11 cellular contexts compared by ENCODE assay signal in genomic region chr22:19480789-19481188, GRCh38. TPM values are rescaled to one million over a fixed set of nuclear protein-coding genes. Genes with fewer than 3 reads are reported as not detected.
DNase-seq lines count a peak whose midpoint lies in the region; ATAC-seq and TF ChIP-seq lines count a peak whose summit lies in the region.
"Had no signal": no experiment of that assay in that cellular context is flagged by ENCODE, and none has a peak within 500 bp of the region (broad histone marks: within the 10 kb centered on the region; RNA-seq: fewer than 3 reads in every experiment).

No MANE protein-coding gene starts in this region.

- ATAC-seq in HG03457 (IDR thresholded peaks at IDR 0.05; ENCODE audit: unreplicated experiment): no peak

- H3K9ac ChIP-seq in HUES64 (ENCODE audit: low read depth, low read length): peak overlapping the region; percentile 86; the same call in 1 of the 2 replicates

- H3K4me1 ChIP-seq in CD8-positive, alpha-beta memory T cell (ENCODE audit: insufficient read depth, low read length): peaks cover 11% of the 10 kb centered on the region
- H3K4me1 ChIP-seq in HUES64 (ENCODE audit: insufficient read depth, low read length): peaks cover 16% of the 10 kb centered on the region; the same call in 1 of the 2 replicates
- peaks cover 14% of the 10 kb centered on the region for H3K4me1 ChIP-seq in mesodermal cell (ENCODE audit: control insufficient read depth, insufficient read depth, low read length, poor library complexity, severe bottlenecking)
- H3K4me1 ChIP-seq in vagina: peaks cover 31% of the 10 kb centered on the region

- peaks cover 0 to 13% (median 0%) of the 10 kb centered on the region in 3 donors for H3K36me3 Mint-ChIP-seq in CD8-positive, alpha-beta memory T cell
- H3K36me3 Mint-ChIP-seq in activated naive CD8-positive, alpha-beta T cell: peaks cover 9% of the 10 kb centered on the region

- H3K4me3 Mint-ChIP-seq in CD8-positive, alpha-beta memory T cell: peak overlapping the region in 6 of 7 donors; percentile 88 to 96 (median 93)
- H3K4me3 Mint-ChIP-seq in activated naive CD8-positive, alpha-beta T cell: peak overlapping the region; percentile 99

- peaks cover 23 to 33% (median 31%) of the 10 kb centered on the region in 3 donors for H3K4me1 Mint-ChIP-seq in CD8-positive, alpha-beta memory T cell
- H3K4me1 Mint-ChIP-seq in activated naive CD8-positive, alpha-beta T cell (ENCODE audit: low read depth): peaks cover 28% of the 10 kb centered on the region

- no peak for TF ChIP-seq POLR2A in vagina (IDR thresholded peaks at IDR 0.05)

- intact Hi-C loops in vagina (cut with DNase I): no loop called here

- H3K27ac Mint-ChIP-seq in CD8-positive, alpha-beta memory T cell: peak overlapping the region in 2 of 8 donors; percentile 58 to 99
- no peak overlapping the region for H3K27ac Mint-ChIP-seq in activated naive CD8-positive, alpha-beta T cell

- H3K27me3 Mint-ChIP-seq in CD8-positive, alpha-beta memory T cell: no peaks in the 10 kb centered on the region
- H3K27me3 Mint-ChIP-seq in activated naive CD8-positive, alpha-beta T cell: no peaks in the 10 kb centered on the region

- no peaks in the 10 kb centered on the region for H3K27me3 ChIP-seq in CD8-positive, alpha-beta memory T cell (ENCODE audit: insufficient read depth, low read length, poor library complexity, severe bottlenecking)
- H3K27me3 ChIP-seq in HUES64 (ENCODE audit: insufficient read depth, low read length) (no peaks in the 10 kb centered on the region), vagina (no peaks in the 10 kb centered on the region)

- H3K4me3 ChIP-seq in CD8-positive, alpha-beta memory T cell (ENCODE audit: low read length): peak overlapping the region; percentile 85
- H3K4me3 ChIP-seq in HUES64 (ENCODE audit: low read length) (peak overlapping the region; percentile 62), mesodermal cell (ENCODE audit: extremely low read depth, insufficient read depth, low read length, poor library complexity, severe bottlenecking) (peak overlapping the region; percentile 80), vagina (no peak overlapping the region)

- H3K27ac ChIP-seq in CD8-positive, alpha-beta memory T cell (ENCODE audit: low read depth, low read length): peak overlapping the region; percentile 100
- no peak overlapping the region for H3K27ac ChIP-seq in HUES64 (ENCODE audit: low read depth, low read length)
- no peak overlapping the region for H3K27ac ChIP-seq in mesodermal cell (ENCODE audit: low read depth, low read length, severe bottlenecking)
- no peak overlapping the region for H3K27ac ChIP-seq in vagina

- CTCF ChIA-PET in CD8-positive, alpha-beta memory T cell (lab: Charles Lee): no interaction called here

- H3K9me3 Mint-ChIP-seq in CD8-positive, alpha-beta memory T cell: no peaks in the 10 kb centered on the region
- H3K9me3 Mint-ChIP-seq in activated naive CD8-positive, alpha-beta T cell (ENCODE audit: low read depth): no peaks in the 10 kb centered on the region

- H3K36me3 ChIP-seq in CD8-positive, alpha-beta memory T cell (ENCODE audit: insufficient read depth, low read length): peaks cover 4% of the 10 kb centered on the region
- H3K36me3 ChIP-seq in HUES64 (ENCODE audit: insufficient read depth, low read length) (peaks cover 45% of the 10 kb centered on the region), mesodermal cell (ENCODE audit: control insufficient read depth, insufficient read depth, low read length) (peaks cover 52% of the 10 kb centered on the region), vagina (no peaks in the 10 kb centered on the region)

- DNase-seq in CD8-positive, alpha-beta memory T cell: no peak
- DNase-seq in middle frontal gyrus (ENCODE audit: extremely low spot score, low spot score): no peak
- no peak for DNase-seq in vagina (ENCODE audit: extremely low spot score in 2 of 2)
- DNase-seq in stimulated activated CD4-positive, alpha-beta T cell treated with anti-CD3 and anti-CD28 coated beads, Interleukin-15, amount 100 ng/mL, for 24 hours: no peak
- DNase-seq: anterior cingulate cortex, NCI-H1694, posterior cingulate gyrus had no signal

- POLR2A ChIA-PET in CD8-positive, alpha-beta memory T cell (lab: Charles Lee): no interaction called here

- no peak for TF ChIP-seq CTCF in vagina (IDR thresholded peaks at IDR 0.05)

- H3K9me3 ChIP-seq in CD8-positive, alpha-beta memory T cell (ENCODE audit: low read length): no peaks in the 10 kb centered on the region
- H3K9me3 ChIP-seq in HUES64 (ENCODE audit: insufficient read depth, low read depth, low read length): no peaks in the 10 kb centered on the region
- H3K9me3 ChIP-seq in mesodermal cell (ENCODE audit: control insufficient read depth, low read length): no peaks in the 10 kb centered on the region
- H3K9me3 ChIP-seq in vagina: no peaks in the 10 kb centered on the region

- WGBS in HUES64: 70% methylated on average over 10 of the region's 10 CpGs
- 70 to 76% methylated on average over 7 of the region's 10 CpGs for WGBS in mesodermal cell (ENCODE audit: insufficient coverage in 2 of 2), 2 experiments

RNA-seq across cellular contexts. Expression of gene CDC45, which starts 1.1 kb away (rescaled TPM):
- 100 to 1,000 TPM in 1 of 2 experiments, 10 to 100 TPM in 1; 99.0 to 101 TPM for total RNA-seq in CD8-positive, alpha-beta memory T cell
- polyA plus RNA-seq in CD8-positive, alpha-beta memory T cell: 0.17 TPM
- polyA plus RNA-seq in HUES64 (2013, experiment 1 of 2): 30.0 TPM
- polyA plus RNA-seq in HUES64 (2013, experiment 2 of 2): 28.1 TPM
- polyA plus RNA-seq in mesodermal cell (2013, experiment 1 of 2): 24.0 TPM
- polyA plus RNA-seq in mesodermal cell (2013, experiment 2 of 2): 22.2 TPM
- 0.74 TPM for total RNA-seq in vagina

RNA-seq across cellular contexts. Expression of gene UFD1, which starts 1.8 kb away (rescaled TPM):
- 10 to 100 TPM; 87.3 to 88.8 TPM for total RNA-seq in CD8-positive, alpha-beta memory T cell
- 82.7 TPM for polyA plus RNA-seq in CD8-positive, alpha-beta memory T cell
- 75.8 TPM for polyA plus RNA-seq in HUES64 (2013, experiment 1 of 2)
- 60.2 TPM for polyA plus RNA-seq in HUES64 (2013, experiment 2 of 2)
- 72.6 TPM for polyA plus RNA-seq in mesodermal cell (2013, experiment 1 of 2)
- 67.3 TPM for polyA plus RNA-seq in mesodermal cell (2013, experiment 2 of 2)
- total RNA-seq in vagina: 66.8 TPM

RNA-seq across cellular contexts. Expression of gene C22orf39, which starts 33.3 kb away (rescaled TPM):
- 10 to 100 TPM; 24.4 to 27.7 TPM for total RNA-seq in CD8-positive, alpha-beta memory T cell
- 59.9 TPM for polyA plus RNA-seq in CD8-positive, alpha-beta memory T cell
- 24.0 TPM for polyA plus RNA-seq in HUES64 (2013, experiment 1 of 2)
- 30.1 TPM for polyA plus RNA-seq in HUES64 (2013, experiment 2 of 2)
- polyA plus RNA-seq in mesodermal cell (2013, experiment 1 of 2): 33.0 TPM
- 34.0 TPM for polyA plus RNA-seq in mesodermal cell (2013, experiment 2 of 2)
- total RNA-seq in vagina: 46.9 TPM

RNA-seq across cellular contexts. Expression of gene CLDN5, which starts 43.4 kb away (rescaled TPM):
- total RNA-seq in CD8-positive, alpha-beta memory T cell: not detected
- not detected for polyA plus RNA-seq in CD8-positive, alpha-beta memory T cell
- 1.1 TPM for polyA plus RNA-seq in HUES64 (2013, experiment 1 of 2)
- 1.3 TPM for polyA plus RNA-seq in HUES64 (2013, experiment 2 of 2)
- 4.9 TPM for polyA plus RNA-seq in mesodermal cell (2013, experiment 1 of 2)
- polyA plus RNA-seq in mesodermal cell (2013, experiment 2 of 2): 2.8 TPM
- total RNA-seq in vagina: 228 TPM

RNA-seq across cellular contexts. Expression of gene MRPL40, which starts 48.4 kb away (rescaled TPM):
- 10 to 100 TPM; 47.7 to 48.6 TPM for total RNA-seq in CD8-positive, alpha-beta memory T cell
- 62.4 TPM for polyA plus RNA-seq in CD8-positive, alpha-beta memory T cell
- polyA plus RNA-seq in HUES64 (2013, experiment 1 of 2): 21.1 TPM
- 24.9 TPM for polyA plus RNA-seq in HUES64 (2013, experiment 2 of 2)
- polyA plus RNA-seq in mesodermal cell (2013, experiment 1 of 2): 44.1 TPM
- 46.8 TPM for polyA plus RNA-seq in mesodermal cell (2013, experiment 2 of 2)
- total RNA-seq in vagina: 23.3 TPM

Comparison
In these comparisons a context has a peak if more than half of its experiments do, and no peak if none do; other contexts are left out.
1. H3K4me3 ChIP-seq: peak in CD8-positive, alpha-beta memory T cell (single experiment), HUES64 (single experiment) and mesodermal cell (single experiment); none in vagina (0 of 2).
2. RNA of gene CDC45, which starts 1.1 kb away (total RNA-seq): 99.0 to 101 TPM in CD8-positive, alpha-beta memory T cell; 0.74 TPM in vagina (single experiment); every median in the first group is over 10 times any median in the second.